Comparison of ENCODE assay signal across 16 cellular contexts in the genomic region with DNA sequence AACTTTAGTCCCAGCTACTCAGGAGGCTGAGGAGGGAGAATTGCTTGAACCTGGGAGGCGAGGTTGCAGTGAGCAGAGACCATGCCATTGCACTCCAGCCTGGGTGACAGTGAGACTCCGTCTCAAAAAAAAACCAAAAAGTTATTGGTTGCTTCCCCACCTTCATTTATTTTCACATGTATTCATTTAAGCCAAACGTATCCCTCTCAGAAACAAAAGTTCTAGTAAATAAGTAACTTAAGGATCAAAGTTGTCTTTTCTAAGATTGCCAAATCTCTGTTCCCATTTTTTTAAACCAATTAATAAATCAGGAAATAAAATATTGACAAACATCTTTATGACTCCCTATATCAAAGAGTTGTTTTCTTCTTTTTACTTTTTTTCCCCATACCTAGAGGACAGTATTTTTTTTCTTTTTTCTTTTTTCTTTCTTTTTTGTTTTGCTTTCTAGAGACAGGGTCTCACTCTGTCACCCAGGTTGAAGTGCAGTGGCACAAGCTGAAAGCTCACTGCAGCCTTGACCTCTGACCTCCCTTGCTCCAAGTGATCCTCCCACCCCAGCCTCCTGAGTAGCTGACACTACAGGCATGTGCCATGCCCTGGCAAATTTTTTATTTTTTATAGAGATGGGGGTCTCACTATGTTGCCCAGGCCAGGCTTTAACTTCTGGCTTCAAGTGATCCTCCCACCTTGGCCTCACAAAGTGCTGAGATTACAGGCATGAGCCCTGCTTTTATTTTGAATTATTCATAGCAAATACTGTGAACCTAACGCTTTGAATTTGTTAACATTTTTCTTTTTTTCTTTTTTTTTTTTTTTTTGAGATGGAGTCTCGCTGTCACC. TPM values are rescaled to one million over a fixed set of nuclear protein-coding genes. Genes with fewer than 3 reads are reported as not detected.
DNase-seq lines count a peak whose midpoint lies in the region; ATAC-seq and TF ChIP-seq lines count a peak whose summit lies in the region.
"Had no signal": no experiment of that assay in that cellular context is flagged by ENCODE, and none has a peak within 500 bp of the region (broad histone marks: within the 10 kb centered on the region; RNA-seq: fewer than 3 reads in every experiment).

No MANE protein-coding gene starts in this region.

- peak overlapping the region in 1 of 3 donors; percentile 39 for H3K27ac ChIP-seq in right lobe of liver
- H3K27ac ChIP-seq in CD8-positive, alpha-beta memory T cell (ENCODE audit: low read depth, low read length), result no peak overlapping the region

- H3K36me3 ChIP-seq in right lobe of liver, result peaks cover 0 to 16% (median 8%) of the 10 kb centered on the region in 4 donors
- H3K36me3 ChIP-seq in CD8-positive, alpha-beta memory T cell (ENCODE audit: insufficient read depth, low read length), result peaks cover 8% of the 10 kb centered on the region

- no peak for ATAC-seq in WTC11
- ATAC-seq in right lobe of liver, result peak; percentile 42 to 84 (median 60)
- ATAC-seq: HCT116 had no signal

- H3K9me3 ChIP-seq in right lobe of liver, result no peaks in the 10 kb centered on the region
- no peaks in the 10 kb centered on the region for H3K9me3 ChIP-seq in CD8-positive, alpha-beta memory T cell (ENCODE audit: low read length)
- H3K9me3 ChIP-seq: BE2C had no signal

- WGBS in right lobe of liver (ENCODE audit: insufficient coverage, low coverage, low lambda C conversion rate, missing lambda C conversion rate), result 59% methylated on average over 4 of the region's 5 CpGs

- no peak for TF ChIP-seq POLR2A in right lobe of liver (IDR thresholded peaks at IDR 0.05)

- H3K36me3 Mint-ChIP-seq in WTC11 (peaks cover 50% of the 10 kb centered on the region), endothelial cell (ENCODE audit: low read depth, unreplicated experiment) (peaks cover 6% of the 10 kb centered on the region), progenitor cell of endocrine pancreas (ENCODE audit: insufficient read depth) (peaks cover 28% of the 10 kb centered on the region)
- H3K36me3 Mint-ChIP-seq in CD8-positive, alpha-beta memory T cell, result peaks cover 0 to 52% (median 3%) of the 10 kb centered on the region in 3 donors

- DNase-seq in WTC11 (ENCODE audit: low spot score) (no peak), endothelial cell (ENCODE audit: low spot score) (no peak), right lobe of liver (peak in 1 of 3 donors; percentile 59), progenitor cell of endocrine pancreas (ENCODE audit: low spot score, unreplicated experiment) (no peak), mesenteric fat pad (ENCODE audit: low spot score) (no peak), NCI-H1105 (lab: John Stamatoyannopoulos, UW) (no peak), KBM-7 (no peak)
- no peak for DNase-seq in CD8-positive, alpha-beta memory T cell
- DNase-seq: BE2C; C1 segment of cervical spinal cord; CD4-positive, CD25-positive, alpha-beta regulatory T cell; DMS79 treated with DMSO at 0.1 percent for 48 hours; GF-D8; GOT3; H7 had no signal

- H3K27me3 Mint-ChIP-seq in WTC11 (ENCODE audit: low read depth) (no peaks in the 10 kb centered on the region), endothelial cell (ENCODE audit: unreplicated experiment) (peaks cover 6% of the 10 kb centered on the region), progenitor cell of endocrine pancreas (peaks cover 3% of the 10 kb centered on the region)
- no peaks in the 10 kb centered on the region for H3K27me3 Mint-ChIP-seq in CD8-positive, alpha-beta memory T cell
- H3K27me3 Mint-ChIP-seq: CD4-positive, CD25-positive, alpha-beta regulatory T cell had no signal

- in situ Hi-C loops in KBM-7 (cut with MboI; ENCODE audit: low pct_unique_long_range_greater_than_20kb, low sequenced_read_pairs), result no loop called here

- CTCF ChIA-PET in WTC11 (lab: Charles Lee), result no interaction called here
- CTCF ChIA-PET in CD8-positive, alpha-beta memory T cell (lab: Charles Lee), result no interaction called here

- H3K9me3 Mint-ChIP-seq in WTC11, result no peaks in the 10 kb centered on the region
- H3K9me3 Mint-ChIP-seq in endothelial cell (ENCODE audit: unreplicated experiment), result no peaks in the 10 kb centered on the region
- no peaks in the 10 kb centered on the region for H3K9me3 Mint-ChIP-seq in progenitor cell of endocrine pancreas (ENCODE audit: low read depth)
- no peaks in the 10 kb centered on the region for H3K9me3 Mint-ChIP-seq in CD8-positive, alpha-beta memory T cell

- no peak overlapping the region for H3K4me3 ChIP-seq in right lobe of liver
- H3K4me3 ChIP-seq in CD8-positive, alpha-beta memory T cell (ENCODE audit: low read length), result no peak overlapping the region

- H3K4me1 Mint-ChIP-seq in WTC11, result peaks cover 29% of the 10 kb centered on the region
- peaks cover 13% of the 10 kb centered on the region for H3K4me1 Mint-ChIP-seq in endothelial cell (ENCODE audit: unreplicated experiment)
- peaks cover 1% of the 10 kb centered on the region for H3K4me1 Mint-ChIP-seq in progenitor cell of endocrine pancreas (ENCODE audit: low read depth)
- H3K4me1 Mint-ChIP-seq in CD8-positive, alpha-beta memory T cell, result no peaks in the 10 kb centered on the region
- H3K4me1 Mint-ChIP-seq: CD4-positive, CD25-positive, alpha-beta regulatory T cell had no signal

- H3K27me3 ChIP-seq in right lobe of liver, result no peaks in the 10 kb centered on the region
- no peaks in the 10 kb centered on the region for H3K27me3 ChIP-seq in CD8-positive, alpha-beta memory T cell (ENCODE audit: insufficient read depth, low read length, poor library complexity, severe bottlenecking)
- H3K27me3 ChIP-seq: BE2C had no signal

- no peak for TF ChIP-seq CTCF in WTC11 (IDR thresholded peaks at IDR 0.05)
- no peak for TF ChIP-seq CTCF in endothelial cell (IDR thresholded peaks at IDR 0.05; ENCODE audit: unreplicated experiment)
- no peak for TF ChIP-seq CTCF in right lobe of liver (IDR thresholded peaks at IDR 0.05)
- TF ChIP-seq CTCF in progenitor cell of endocrine pancreas (IDR thresholded peaks at IDR 0.05; ENCODE audit: unreplicated experiment), result no peak

- intact Hi-C loops in right lobe of liver (cut with DNase I), result no loop called here

- POLR2A ChIA-PET in WTC11 (lab: Charles Lee), result no interaction called here
- POLR2A ChIA-PET in CD8-positive, alpha-beta memory T cell (lab: Charles Lee), result no interaction called here

- H3K4me3 Mint-ChIP-seq in WTC11 (no peak overlapping the region), endothelial cell (ENCODE audit: unreplicated experiment) (peak overlapping the region; percentile 49), progenitor cell of endocrine pancreas (ENCODE audit: low read depth) (no peak overlapping the region)
- H3K4me3 Mint-ChIP-seq in CD8-positive, alpha-beta memory T cell, result no peak overlapping the region
- H3K4me3 Mint-ChIP-seq: CD4-positive, CD25-positive, alpha-beta regulatory T cell had no signal

- peaks cover 0 to 23% (median 0%) of the 10 kb centered on the region in 4 donors for H3K4me1 ChIP-seq in right lobe of liver
- H3K4me1 ChIP-seq in CD8-positive, alpha-beta memory T cell (ENCODE audit: insufficient read depth, low read length), result no peaks in the 10 kb centered on the region
- H3K4me1 ChIP-seq: BE2C had no signal

- H3K27ac Mint-ChIP-seq in WTC11 (no peak overlapping the region; the same call in 1 of the 2 replicates), endothelial cell (ENCODE audit: unreplicated experiment) (no peak overlapping the region), progenitor cell of endocrine pancreas (peak overlapping the region; percentile 29)
- H3K27ac Mint-ChIP-seq in CD8-positive, alpha-beta memory T cell, result no peak overlapping the region

TF ChIP-seq in WTC11, 78 proteins besides CTCF, POLR2A, EP300 and RAD21:
- TF ChIP-seq, protein P1, sequence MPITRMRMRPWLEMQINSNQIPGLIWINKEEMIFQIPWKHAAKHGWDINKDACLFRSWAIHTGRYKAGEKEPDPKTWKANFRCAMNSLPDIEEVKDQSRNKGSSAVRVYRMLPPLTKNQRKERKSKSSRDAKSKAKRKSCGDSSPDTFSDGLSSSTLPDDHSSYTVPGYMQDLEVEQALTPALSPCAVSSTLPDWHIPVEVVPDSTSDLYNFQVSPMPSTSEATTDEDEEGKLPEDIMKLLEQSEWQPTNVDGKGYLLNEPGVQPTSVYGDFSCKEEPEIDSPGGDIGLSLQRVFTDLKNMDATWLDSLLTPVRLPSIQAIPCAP (CRISPR knock-in tag; IDR thresholded peaks at IDR 0.05), result no peak
- peak; percentile 19; the same call in 1 of the 2 replicates for TF ChIP-seq ZNF121 (CRISPR knock-in tag; IDR thresholded peaks at IDR 0.05)

RNA-seq across cellular contexts. Expression of a gene that starts 11.4 kb away (rescaled TPM):
- total RNA-seq in WTC11 (2021) (44.7 to 47.2 TPM (median 45.6 TPM) in 3 replicates), endothelial cell (ENCODE audit: unreplicated experiment) (41.1 TPM), right lobe of liver (10 to 100 TPM in 1 of 6 experiments, 1 to 10 TPM in 5; 4.8 to 10.7 (median 6.6) TPM), progenitor cell of endocrine pancreas (46.8 and 53.6 TPM in 2 replicates), mesenteric fat pad (15.3 TPM)
- total RNA-seq in CD8-positive, alpha-beta memory T cell, result 1 to 10 TPM; 7.0 to 7.6 TPM
- polyA plus RNA-seq in CD8-positive, alpha-beta memory T cell, result 0.37 TPM

RNA-seq across cellular contexts. Expression of a gene that starts 56.1 kb away (rescaled TPM):
- total RNA-seq in WTC11 (2021) (93.8 to 108 TPM (median 106 TPM) in 3 replicates), endothelial cell (ENCODE audit: unreplicated experiment) (55.3 TPM), right lobe of liver (1 to 10 TPM; 2.2 to 5.0 (median 2.7) TPM), progenitor cell of endocrine pancreas (75.3 and 77.8 TPM in 2 replicates), mesenteric fat pad (16.2 TPM)
- total RNA-seq in CD8-positive, alpha-beta memory T cell, result 10 to 100 TPM; 38.7 to 41.4 TPM
- 1.4 TPM for polyA plus RNA-seq in CD8-positive, alpha-beta memory T cell
